In genomic region chr13:40672310-40673060, GRCh38 we compare ENCODE assay signal across 1 cellular context.
TF ChIP-seq lines count a peak whose summit lies in the region.

No MANE protein-coding gene starts in this region.

TF ChIP-seq in K562, 482 proteins besides CTCF, POLR2A, EP300 and RAD21 (continued from another document and continues in another):
- TF ChIP-seq PBX2 (CRISPR knock-in tag; IDR thresholded peaks at IDR 0.05; ENCODE audit: low read depth) = no peak
- TF ChIP-seq PBX2 (tag; conservative IDR thresholded peaks at IDR 0.05; ENCODE audit: low read depth) = no peak; the same call in 1 of the 2 replicates
- TF ChIP-seq ZNF282 (CRISPR knock-in tag; IDR thresholded peaks at IDR 0.05) = no peak
- TF ChIP-seq, protein P1, sequence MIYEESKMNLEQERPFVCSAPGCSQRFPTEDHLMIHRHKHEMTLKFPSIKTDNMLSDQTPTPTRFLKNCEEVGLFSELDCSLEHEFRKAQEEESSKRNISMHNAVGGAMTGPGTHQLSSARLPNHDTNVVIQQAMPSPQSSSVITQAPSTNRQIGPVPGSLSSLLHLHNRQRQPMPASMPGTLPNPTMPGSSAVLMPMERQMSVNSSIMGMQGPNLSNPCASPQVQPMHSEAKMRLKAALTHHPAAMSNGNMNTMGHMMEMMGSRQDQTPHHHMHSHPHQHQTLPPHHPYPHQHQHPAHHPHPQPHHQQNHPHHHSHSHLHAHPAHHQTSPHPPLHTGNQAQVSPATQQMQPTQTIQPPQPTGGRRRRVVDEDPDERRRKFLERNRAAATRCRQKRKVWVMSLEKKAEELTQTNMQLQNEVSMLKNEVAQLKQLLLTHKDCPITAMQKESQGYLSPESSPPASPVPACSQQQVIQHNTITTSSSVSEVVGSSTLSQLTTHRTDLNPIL (CRISPR knock-in tag; IDR thresholded peaks at IDR 0.05) = no peak
- TF ChIP-seq NRF1 (conservative IDR thresholded peaks at IDR 0.05 in 1 of 2, IDR thresholded peaks at IDR 0.05 in 1 of 2) = peak in 1 of 2 experiments; percentile 12; a peak in 1 of 4 replicates
- TF ChIP-seq SIRT6 (IDR thresholded peaks at IDR 0.05; ENCODE audit: low read depth, low read length) = no peak
- TF ChIP-seq, protein P2, sequence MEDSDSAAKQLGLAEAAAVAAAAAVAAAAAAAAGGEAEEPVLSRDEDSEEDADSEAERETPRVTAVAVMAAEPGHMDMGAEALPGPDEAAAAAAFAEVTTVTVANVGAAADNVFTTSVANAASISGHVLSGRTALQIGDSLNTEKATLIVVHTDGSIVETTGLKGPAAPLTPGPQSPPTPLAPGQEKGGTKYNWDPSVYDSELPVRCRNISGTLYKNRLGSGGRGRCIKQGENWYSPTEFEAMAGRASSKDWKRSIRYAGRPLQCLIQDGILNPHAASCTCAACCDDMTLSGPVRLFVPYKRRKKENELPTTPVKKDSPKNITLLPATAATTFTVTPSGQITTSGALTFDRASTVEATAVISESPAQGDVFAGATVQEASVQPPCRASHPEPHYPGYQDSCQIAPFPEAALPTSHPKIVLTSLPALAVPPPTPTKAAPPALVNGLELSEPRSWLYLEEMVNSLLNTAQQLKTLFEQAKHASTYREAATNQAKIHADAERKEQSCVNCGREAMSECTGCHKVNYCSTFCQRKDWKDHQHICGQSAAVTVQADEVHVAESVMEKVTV (CRISPR knock-in tag; IDR thresholded peaks at IDR 0.05) = no peak
- TF ChIP-seq POLR2G (IDR thresholded peaks at IDR 0.05; ENCODE audit: low read depth, low read length) = no peak
- TF ChIP-seq ZMIZ1 (IDR thresholded peaks at IDR 0.05; ENCODE audit: low read depth in 2 of 2, low read length in 2 of 2) = no peak
- TF ChIP-seq MEIS2 (IDR thresholded peaks at IDR 0.05; ENCODE audit: partially characterized antibody) = peak; percentile 61
- TF ChIP-seq CREB3 (tag; conservative IDR thresholded peaks at IDR 0.05; ENCODE audit: low read depth) = no peak
- TF ChIP-seq ARNT (IDR thresholded peaks at IDR 0.05) = 0 out of 4 replicates have a peak, but pooled peaks of 1 of the 2 experiments have one; percentile 48
- TF ChIP-seq MBD1 (CRISPR knock-in tag; IDR thresholded peaks at IDR 0.05) = no peak
- TF ChIP-seq HINFP (tag; conservative IDR thresholded peaks at IDR 0.05; ENCODE audit: low read depth) = no peak
- TF ChIP-seq NFATC3 (IDR thresholded peaks at IDR 0.05) = 0 out of 2 replicates have a peak, but pooled peaks have one; percentile 51
- TF ChIP-seq REST (CRISPR knock-in tag; IDR thresholded peaks at IDR 0.05; ENCODE audit: low read depth) = no peak
- TF ChIP-seq CBFA2T2 (conservative IDR thresholded peaks at IDR 0.05) = peak; percentile 77
- no peak for TF ChIP-seq GTF2F1 (IDR thresholded peaks at IDR 0.05; ENCODE audit: low read depth, low read length)
- no peak for TF ChIP-seq ELF2 (CRISPR knock-in tag; IDR thresholded peaks at IDR 0.05)
- peak; percentile 20; the same call in 1 of the 2 replicates for TF ChIP-seq MTA2 (IDR thresholded peaks at IDR 0.05; ENCODE audit: low read depth)
- no peak for TF ChIP-seq SMC3 (conservative IDR thresholded peaks at IDR 0.05; ENCODE audit: insufficient read depth, low read depth, low read length)
- TF ChIP-seq RFX5 (IDR thresholded peaks at IDR 0.05; ENCODE audit: low read depth, low read length) = no peak
- no peak for TF ChIP-seq PRPF4 (IDR thresholded peaks at IDR 0.05; ENCODE audit: insufficient read depth, low read depth, low read length, poor library complexity, severe bottlenecking)
- TF ChIP-seq MYNN (IDR thresholded peaks at IDR 0.05) = no peak
- no peak for TF ChIP-seq MYNN (CRISPR knock-in tag; IDR thresholded peaks at IDR 0.05)
- no peak for TF ChIP-seq CBFB (CRISPR knock-in tag; IDR thresholded peaks at IDR 0.05)
- TF ChIP-seq ZNF263 (CRISPR knock-in tag; IDR thresholded peaks at IDR 0.05; ENCODE audit: borderline replicate concordance) = no peak
- no peak for TF ChIP-seq ZBTB17 (CRISPR knock-in tag; IDR thresholded peaks at IDR 0.05)
- TF ChIP-seq, protein P3, sequence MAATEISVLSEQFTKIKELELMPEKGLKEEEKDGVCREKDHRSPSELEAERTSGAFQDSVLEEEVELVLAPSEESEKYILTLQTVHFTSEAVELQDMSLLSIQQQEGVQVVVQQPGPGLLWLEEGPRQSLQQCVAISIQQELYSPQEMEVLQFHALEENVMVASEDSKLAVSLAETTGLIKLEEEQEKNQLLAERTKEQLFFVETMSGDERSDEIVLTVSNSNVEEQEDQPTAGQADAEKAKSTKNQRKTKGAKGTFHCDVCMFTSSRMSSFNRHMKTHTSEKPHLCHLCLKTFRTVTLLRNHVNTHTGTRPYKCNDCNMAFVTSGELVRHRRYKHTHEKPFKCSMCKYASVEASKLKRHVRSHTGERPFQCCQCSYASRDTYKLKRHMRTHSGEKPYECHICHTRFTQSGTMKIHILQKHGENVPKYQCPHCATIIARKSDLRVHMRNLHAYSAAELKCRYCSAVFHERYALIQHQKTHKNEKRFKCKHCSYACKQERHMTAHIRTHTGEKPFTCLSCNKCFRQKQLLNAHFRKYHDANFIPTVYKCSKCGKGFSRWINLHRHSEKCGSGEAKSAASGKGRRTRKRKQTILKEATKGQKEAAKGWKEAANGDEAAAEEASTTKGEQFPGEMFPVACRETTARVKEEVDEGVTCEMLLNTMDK (IDR thresholded peaks at IDR 0.05; ENCODE audit: borderline replicate concordance, insufficient read depth, low read depth, low read length, poor library complexity, severe bottlenecking) = no peak
- TF ChIP-seq CBX8 (IDR thresholded peaks at IDR 0.05; ENCODE audit: borderline replicate concordance, extremely low read depth, low read depth, low read length, poor library complexity, severe bottlenecking) = no peak
- no peak for TF ChIP-seq PREB (CRISPR knock-in tag; IDR thresholded peaks at IDR 0.05)
- TF ChIP-seq IFI16 (CRISPR knock-in tag; IDR thresholded peaks at IDR 0.05) = no peak
- no peak for TF ChIP-seq DIDO1 (tag; IDR thresholded peaks at IDR 0.05; ENCODE audit: low read depth)
- no peak for TF ChIP-seq THRAP3 (IDR thresholded peaks at IDR 0.05; ENCODE audit: borderline replicate concordance)
- peak; percentile 38; the same call in 1 of the 2 replicates for TF ChIP-seq EP400 (IDR thresholded peaks at IDR 0.05)
- TF ChIP-seq TRIM28 (IDR thresholded peaks at IDR 0.05) = no peak
- no peak for TF ChIP-seq TARDBP (IDR thresholded peaks at IDR 0.05)
- no peak for TF ChIP-seq ZNF717 (CRISPR knock-in tag; IDR thresholded peaks at IDR 0.05)
- no peak for TF ChIP-seq MYC (IDR thresholded peaks at IDR 0.05; ENCODE audit: low read depth, low read length)
- no peak for TF ChIP-seq MYC (CRISPR knock-in tag; IDR thresholded peaks at IDR 0.05; ENCODE audit: borderline replicate concordance, low read depth)
- no peak for TF ChIP-seq RBFOX2 (IDR thresholded peaks at IDR 0.05; ENCODE audit: low read depth, low read length)
